ENCODE assay signal across 12 cellular contexts in the genomic region with DNA sequence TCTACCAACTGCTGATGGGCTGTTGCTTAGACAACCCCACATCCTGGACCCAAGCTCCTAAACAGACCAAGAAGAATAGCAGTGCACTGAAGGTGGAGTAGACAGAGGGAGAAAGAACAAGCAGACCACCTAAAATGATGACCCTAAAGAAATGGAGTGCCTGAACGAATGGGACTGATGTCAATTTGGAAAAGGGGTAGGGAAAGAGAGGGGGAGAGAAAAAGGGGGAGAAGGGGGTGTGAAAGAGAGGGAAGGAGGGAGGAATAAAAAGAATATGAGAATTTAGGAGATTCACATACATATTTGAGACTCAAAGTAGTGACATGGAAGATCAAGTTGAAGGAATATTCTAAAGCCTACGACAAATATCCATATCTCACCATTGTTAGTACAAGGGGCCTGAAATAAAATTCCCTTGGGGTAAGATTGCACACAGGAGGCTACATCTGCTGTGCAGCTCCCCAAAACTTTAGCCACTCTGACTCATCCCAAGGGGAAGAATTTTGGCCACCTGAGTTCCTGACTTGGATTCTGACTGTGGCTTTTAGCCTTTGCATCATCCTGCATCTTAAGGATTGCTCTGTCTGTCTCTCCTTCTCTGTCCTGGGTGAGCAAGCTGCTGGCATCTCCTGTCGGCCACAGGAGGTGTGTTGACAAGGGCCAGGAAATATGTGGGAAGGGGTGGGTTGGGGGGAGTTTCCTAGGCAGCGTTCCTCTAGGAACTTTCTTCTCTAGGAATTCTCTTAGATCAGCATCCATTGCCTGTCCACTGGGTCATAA.
DNase-seq lines count a peak whose midpoint lies in the region; ATAC-seq, FAIRE-seq and TF ChIP-seq lines count a peak whose summit lies in the region.
"Had no signal": no experiment of that assay in that cellular context is flagged by ENCODE, and none has a peak within 500 bp of the region (broad histone marks: within the 10 kb centered on the region; RNA-seq: fewer than 3 reads in every experiment).

No MANE protein-coding gene starts in this region.

- CTCF ChIA-PET in PC-9 (lab: Charles Lee) = interaction anchor here (0.6 to 1.7 kb wide), 5 partner anchors 76 to 1896 kb away, joined by 4 to 14 read pairs (median 6); no protein-coding TSS in a partner anchor

- no peak overlapping the region for H3K9ac ChIP-seq in trophoblast cell (ENCODE audit: low read length)

- peaks cover 28% of the 10 kb centered on the region for H3F3A ChIP-seq in PC-9 (ENCODE audit: insufficient read depth, low read depth)

- no CpG with 5 or more reads among the region's 4 CpGs for WGBS in trophoblast cell (ENCODE audit: extremely low coverage, insufficient coverage, insufficient read length)

- H3K4me1 ChIP-seq in PC-9 (replicated peaks; ENCODE audit: insufficient read depth) = peaks cover 43% of the 10 kb centered on the region
- peaks cover 3 to 4% of the 10 kb centered on the region in 2 experiments for H3K4me1 ChIP-seq in trophoblast cell (ENCODE audit: control insufficient read depth in 1 of 2, insufficient read depth in 2 of 2, low read length in 2 of 2)
- H3K4me1 ChIP-seq: spleen had no signal

- peak in 1 of 2 experiments; percentile 85 for DNase-seq in PC-9
- no peak for DNase-seq in epithelial cell of proximal tubule (ENCODE audit: low read depth)
- DNase-seq in trophoblast cell = peak; percentile 59 to 66
- DNase-seq in left lobe of liver (ENCODE audit: low spot score) = no peak
- DNase-seq in retina = no peak
- no peak for DNase-seq in GM19239 (ENCODE audit: insufficient read length, low spot score)
- no peak for DNase-seq in activated T-cell treated with anti-CD3 and anti-CD28 coated beads, Interleukin-2, amount 50 U/mL, for 1 hour
- DNase-seq: activated CD4-positive, alpha-beta memory T cell treated with anti-CD3 and anti-CD28 coated beads, Interleukin-2, amount 10 ng/mL, durations not matched to agents 7 days and 5 days; dermis blood vessel endothelial cell; NCI-H2029 treated with DMSO at 0.1 percent for 48 hours; spleen had no signal

- no peak overlapping the region for H3K14ac ChIP-seq in trophoblast cell (ENCODE audit: low read length)

- no peak overlapping the region for H4K8ac ChIP-seq in trophoblast cell (ENCODE audit: low read depth, low read length)

- H4K12ac ChIP-seq in trophoblast cell (ENCODE audit: low read depth, low read length) = no peak overlapping the region

- no peaks in the 10 kb centered on the region for H4K20me1 ChIP-seq in PC-9 (ENCODE audit: insufficient read depth)

- no peaks in the 10 kb centered on the region for H3K9me2 ChIP-seq in PC-9 (ENCODE audit: insufficient read depth)

- no peaks in the 10 kb centered on the region for H3K36me3 ChIP-seq in PC-9 (ENCODE audit: low read depth)
- no peaks in the 10 kb centered on the region for H3K36me3 ChIP-seq in trophoblast cell (ENCODE audit: control insufficient read depth in 1 of 2, insufficient read depth in 2 of 2, low read length in 2 of 2)
- H3K36me3 ChIP-seq: spleen had no signal

- H3K27ac ChIP-seq in C4-2B (peak overlapping the region; percentile 35), PC-9 (peak overlapping the region; percentile 84), trophoblast cell (ENCODE audit: low read depth, low read length) (no peak overlapping the region)
- H3K27ac ChIP-seq: spleen had no signal

- H3K27me3 ChIP-seq in PC-9 (ENCODE audit: insufficient read depth, low read depth) (no peaks in the 10 kb centered on the region), trophoblast cell (ENCODE audit: insufficient read depth, low read length) (no peaks in the 10 kb centered on the region)
- H3K27me3 ChIP-seq: spleen had no signal

- H4K91ac ChIP-seq in trophoblast cell (ENCODE audit: low read depth, low read length) = peak overlapping the region; percentile 9

- H3K4me2 ChIP-seq in PC-9 (peak overlapping the region; percentile 58), trophoblast cell (ENCODE audit: low read length) (no peak overlapping the region)

- H2BK5ac ChIP-seq in trophoblast cell (ENCODE audit: low read depth, low read length, poor library complexity) = no peak overlapping the region

- no peak overlapping the region for H3K23ac ChIP-seq in trophoblast cell (ENCODE audit: low read length)

- H3K79me1 ChIP-seq in trophoblast cell (ENCODE audit: low read length) = peaks cover 2% of the 10 kb centered on the region

- H2AK5ac ChIP-seq in trophoblast cell (ENCODE audit: low read length) = no peak overlapping the region

- intact Hi-C loops in PC-9 (cut with micrococcal nuclease; ENCODE audit: unreplicated experiment) = loop anchor here (1.0 to 10.0 kb wide), 14 partner anchors 47 to 569 kb away; partner anchors contain the start of gene DUSP10

- no peak for FAIRE-seq in GM19239 (lab: Jason Lieb, UNC)

- H3K79me2 ChIP-seq in PC-9 (ENCODE audit: low read depth) = no peaks in the 10 kb centered on the region
- no peaks in the 10 kb centered on the region for H3K79me2 ChIP-seq in trophoblast cell (ENCODE audit: control insufficient read depth, insufficient read depth, low read length, poor library complexity)

- no peak for TF ChIP-seq CTCF in C4-2B (conservative IDR thresholded peaks at IDR 0.05)
- no peak for TF ChIP-seq CTCF in PC-9 (conservative IDR thresholded peaks at IDR 0.05)
- peak; percentile 13 for TF ChIP-seq CTCF in epithelial cell of proximal tubule (conservative IDR thresholded peaks at IDR 0.05; ENCODE audit: low read depth, low read length)

- H2AFZ ChIP-seq in PC-9 (no peak overlapping the region), trophoblast cell (ENCODE audit: insufficient read depth, low read length, poor library complexity) (no peak overlapping the region)

- no peak overlapping the region for H3K18ac ChIP-seq in trophoblast cell (ENCODE audit: low read length)

- peak overlapping the region; percentile 3 for H2BK12ac ChIP-seq in trophoblast cell (ENCODE audit: low read length)

- H2BK120ac ChIP-seq in trophoblast cell (ENCODE audit: insufficient read depth, low read length, poor library complexity) = no peak overlapping the region

- H3K4ac ChIP-seq in trophoblast cell (ENCODE audit: low read depth, low read length) = no peak overlapping the region

- H3K4me3 ChIP-seq in PC-9 (no peak overlapping the region; the same call in 1 of the 2 replicates), epithelial cell of proximal tubule (ENCODE audit: low read depth, low read length) (no peak overlapping the region), trophoblast cell (ENCODE audit: low read depth, low read length) (no peak overlapping the region)
- H3K4me3 ChIP-seq: spleen had no signal

- POLR2A ChIA-PET in PC-9 (lab: Charles Lee; ENCODE audit: unreplicated experiment) = interaction anchor here (0.6 to 1.0 kb wide), 3 partner anchors 75 to 145 kb away, joined by 3 to 8 read pairs (median 6); partner anchors contain the start of gene DUSP10

- BruUV-seq in PC-9 (replicated peaks; lab: Mats Ljungman, UMichigan) = TSS peak; percentile 89

- H3K9me3 ChIP-seq in PC-9 (ENCODE audit: insufficient read depth, low read depth) = no peaks in the 10 kb centered on the region; the same call in 1 of the 2 replicates
- peaks cover 3% of the 10 kb centered on the region for H3K9me3 ChIP-seq in trophoblast cell (ENCODE audit: insufficient read depth, low read depth, low read length)
- H3K9me3 ChIP-seq: spleen had no signal

- ATAC-seq in left lobe of liver = no peak

Comparison
In these comparisons a context has a peak if more than half of its experiments do, and no peak if none do; other contexts are left out.
1. DNase-seq: peak in trophoblast cell (2 of 2); none in epithelial cell of proximal tubule (single experiment), left lobe of liver (single experiment), retina (single experiment), GM19239 (single experiment) and activated T-cell treated with anti-CD3 and anti-CD28 coated beads, Interleukin-2, amount 50 U/mL, for 1 hour (single experiment).